Comparison of ENCODE assay signal across 1 cellular context in genomic region chr3:158109295-158109803, GRCh38.
TF ChIP-seq lines count a peak whose summit lies in the region.

No MANE protein-coding gene starts in this region.

TF ChIP-seq in HEK293, 187 proteins besides CTCF, POLR2A, EP300 and RAD21 (continued from another document):
- TF ChIP-seq, protein P1, sequence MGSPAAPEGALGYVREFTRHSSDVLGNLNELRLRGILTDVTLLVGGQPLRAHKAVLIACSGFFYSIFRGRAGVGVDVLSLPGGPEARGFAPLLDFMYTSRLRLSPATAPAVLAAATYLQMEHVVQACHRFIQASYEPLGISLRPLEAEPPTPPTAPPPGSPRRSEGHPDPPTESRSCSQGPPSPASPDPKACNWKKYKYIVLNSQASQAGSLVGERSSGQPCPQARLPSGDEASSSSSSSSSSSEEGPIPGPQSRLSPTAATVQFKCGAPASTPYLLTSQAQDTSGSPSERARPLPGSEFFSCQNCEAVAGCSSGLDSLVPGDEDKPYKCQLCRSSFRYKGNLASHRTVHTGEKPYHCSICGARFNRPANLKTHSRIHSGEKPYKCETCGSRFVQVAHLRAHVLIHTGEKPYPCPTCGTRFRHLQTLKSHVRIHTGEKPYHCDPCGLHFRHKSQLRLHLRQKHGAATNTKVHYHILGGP (tag by site-specific recombination; IDR thresholded peaks at IDR 0.05), result 0 out of 2 replicates have a peak, but pooled peaks have one; percentile 14
- peak; percentile 92 for TF ChIP-seq SP7 (tag by site-specific recombination; IDR thresholded peaks at IDR 0.05)
- no peak for TF ChIP-seq ZSCAN16 (tag by site-specific recombination; IDR thresholded peaks at IDR 0.05)
- TF ChIP-seq, protein P2, sequence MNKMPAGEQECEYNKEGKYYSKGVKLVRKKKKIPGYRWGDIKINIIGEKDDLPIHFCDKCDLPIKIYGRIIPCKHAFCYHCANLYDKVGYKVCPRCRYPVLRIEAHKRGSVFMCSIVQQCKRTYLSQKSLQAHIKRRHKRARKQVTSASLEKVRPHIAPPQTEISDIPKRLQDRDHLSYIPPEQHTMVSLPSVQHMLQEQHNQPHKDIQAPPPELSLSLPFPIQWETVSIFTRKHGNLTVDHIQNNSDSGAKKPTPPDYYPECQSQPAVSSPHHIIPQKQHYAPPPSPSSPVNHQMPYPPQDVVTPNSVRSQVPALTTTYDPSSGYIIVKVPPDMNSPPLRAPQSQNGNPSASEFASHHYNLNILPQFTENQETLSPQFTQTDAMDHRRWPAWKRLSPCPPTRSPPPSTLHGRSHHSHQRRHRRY (tag by site-specific recombination; IDR thresholded peaks at IDR 0.05), result no peak
- TF ChIP-seq ZNF510 (tag by site-specific recombination; IDR thresholded peaks at IDR 0.05; ENCODE audit: insufficient replicate concordance), result no peak
- no peak for TF ChIP-seq ZNF202 (tag by site-specific recombination; IDR thresholded peaks at IDR 0.05; ENCODE audit: borderline replicate concordance)
- no peak for TF ChIP-seq ZNF2 (tag by site-specific recombination; IDR thresholded peaks at IDR 0.05)
- TF ChIP-seq WT1 (tag by site-specific recombination; IDR thresholded peaks at IDR 0.05), result peak; percentile 67; the same call in 1 of the 2 replicates
- TF ChIP-seq PRDM1 (tag by site-specific recombination; IDR thresholded peaks at IDR 0.05), result peak; percentile 33
- TF ChIP-seq, protein P3, sequence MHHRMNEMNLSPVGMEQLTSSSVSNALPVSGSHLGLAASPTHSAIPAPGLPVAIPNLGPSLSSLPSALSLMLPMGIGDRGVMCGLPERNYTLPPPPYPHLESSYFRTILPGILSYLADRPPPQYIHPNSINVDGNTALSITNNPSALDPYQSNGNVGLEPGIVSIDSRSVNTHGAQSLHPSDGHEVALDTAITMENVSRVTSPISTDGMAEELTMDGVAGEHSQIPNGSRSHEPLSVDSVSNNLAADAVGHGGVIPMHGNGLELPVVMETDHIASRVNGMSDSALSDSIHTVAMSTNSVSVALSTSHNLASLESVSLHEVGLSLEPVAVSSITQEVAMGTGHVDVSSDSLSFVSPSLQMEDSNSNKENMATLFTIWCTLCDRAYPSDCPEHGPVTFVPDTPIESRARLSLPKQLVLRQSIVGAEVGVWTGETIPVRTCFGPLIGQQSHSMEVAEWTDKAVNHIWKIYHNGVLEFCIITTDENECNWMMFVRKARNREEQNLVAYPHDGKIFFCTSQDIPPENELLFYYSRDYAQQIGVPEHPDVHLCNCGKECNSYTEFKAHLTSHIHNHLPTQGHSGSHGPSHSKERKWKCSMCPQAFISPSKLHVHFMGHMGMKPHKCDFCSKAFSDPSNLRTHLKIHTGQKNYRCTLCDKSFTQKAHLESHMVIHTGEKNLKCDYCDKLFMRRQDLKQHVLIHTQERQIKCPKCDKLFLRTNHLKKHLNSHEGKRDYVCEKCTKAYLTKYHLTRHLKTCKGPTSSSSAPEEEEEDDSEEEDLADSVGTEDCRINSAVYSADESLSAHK (tag by site-specific recombination; IDR thresholded peaks at IDR 0.05), result peak; percentile 82
